Comparison of ENCODE assay signal across 8 cellular contexts in the genomic region with DNA sequence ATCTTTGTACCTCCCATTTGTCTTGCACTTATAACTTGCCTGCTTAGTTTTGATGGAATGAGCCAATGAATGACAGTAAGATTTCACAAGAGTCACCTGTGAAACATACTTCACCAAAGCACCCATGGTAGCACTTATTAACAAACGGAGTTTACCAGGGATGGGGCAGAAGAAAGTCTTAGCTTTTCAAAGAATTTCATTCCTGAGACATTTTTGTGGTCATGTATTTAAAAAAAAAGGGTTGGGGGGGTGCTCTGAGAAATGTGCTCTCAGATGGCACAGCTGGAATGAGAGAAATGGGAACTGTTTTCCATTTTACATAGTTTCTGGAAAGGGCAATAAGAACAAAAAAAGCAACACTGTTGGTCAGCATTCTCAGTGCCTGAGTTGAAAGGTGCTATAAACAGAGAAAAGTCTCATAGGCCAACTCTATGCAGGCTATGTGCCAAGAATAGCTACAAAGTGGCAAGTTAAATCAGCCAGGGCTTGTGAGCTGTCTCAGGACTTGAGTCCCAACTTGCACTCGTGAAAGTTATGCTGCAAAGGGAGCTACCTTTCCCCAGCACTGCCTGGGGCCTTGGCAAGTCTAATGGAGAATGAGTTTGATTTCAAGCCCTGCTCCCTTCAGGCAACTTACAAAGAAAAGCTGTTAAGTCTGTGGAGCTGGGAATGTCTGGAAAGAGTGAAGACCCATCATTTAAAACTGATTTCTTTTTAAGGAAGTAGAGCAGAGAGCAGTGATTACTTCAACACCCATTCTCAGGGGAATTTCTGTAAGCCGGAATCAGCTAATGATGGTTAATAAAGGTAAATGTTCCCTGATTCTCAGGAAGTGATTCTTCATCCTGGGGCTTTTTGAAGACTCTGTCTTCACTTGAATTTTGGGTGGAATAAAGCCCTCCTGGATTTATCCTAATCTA.
DNase-seq lines count a peak whose midpoint lies in the region; ATAC-seq and TF ChIP-seq lines count a peak whose summit lies in the region.

No MANE protein-coding gene starts in this region.

- TF ChIP-seq POLR2A in vagina (IDR thresholded peaks at IDR 0.05) (no peak), ovary (IDR thresholded peaks at IDR 0.05) (no peak)

- H3K27ac ChIP-seq in ACC112 (ENCODE audit: low read depth, low read length) (peak overlapping the region; percentile 75), heart right ventricle (peak overlapping the region in 9 of 10 donors; percentile 16 to 77 (median 66)), vagina (peak overlapping the region; percentile 49), ovary (peak overlapping the region in 1 of 2 donors; percentile 28)

- TF ChIP-seq CTCF in heart right ventricle (IDR thresholded peaks at IDR 0.05) (no peak), vagina (IDR thresholded peaks at IDR 0.05) (no peak), ovary (IDR thresholded peaks at IDR 0.05) (no peak)

- H3K4me1 ChIP-seq in ACC112 (ENCODE audit: control insufficient read depth, insufficient read depth, low read length, unreplicated experiment) = peaks cover 37% of the 10 kb centered on the region
- H3K4me1 ChIP-seq in heart right ventricle = peaks cover 14 to 93% (median 68%) of the 10 kb centered on the region in 9 donors
- peaks cover 30% of the 10 kb centered on the region for H3K4me1 ChIP-seq in vagina
- peaks cover 6% of the 10 kb centered on the region for H3K4me1 ChIP-seq in ovary (ENCODE audit: insufficient read depth)

- no peaks in the 10 kb centered on the region for H3K27me3 Mint-ChIP-seq in activated T-cell treated with anti-CD3 and anti-CD28 coated beads, Interleukin-2, amount 50 U/mL, for 72 hours (ENCODE audit: low read depth)

- intact Hi-C loops in heart right ventricle (cut with DNase I) (loop anchor here in 2 of 10 donors (2.0 to 10.0 kb wide), 2 partner anchors 40 to 164 kb away; no protein-coding TSS in a partner anchor), vagina (cut with DNase I) (no loop called here), ovary (cut with DNase I) (no loop called here)

- no peak overlapping the region for H3K27ac Mint-ChIP-seq in activated T-cell treated with anti-CD3 and anti-CD28 coated beads, Interleukin-2, amount 50 U/mL, for 72 hours

- no peaks in the 10 kb centered on the region for H3K36me3 Mint-ChIP-seq in activated T-cell treated with anti-CD3 and anti-CD28 coated beads, Interleukin-2, amount 50 U/mL, for 72 hours (ENCODE audit: insufficient read depth in 2 of 2)

- no peaks in the 10 kb centered on the region for H3K36me3 ChIP-seq in ACC112 (ENCODE audit: insufficient read depth, low read length)
- no peaks in the 10 kb centered on the region for H3K36me3 ChIP-seq in heart right ventricle
- no peaks in the 10 kb centered on the region for H3K36me3 ChIP-seq in vagina
- H3K36me3 ChIP-seq in ovary = no peaks in the 10 kb centered on the region

- peak; percentile 65 for DNase-seq in NAMALWA (ENCODE audit: low spot score)
- peak in 1 of 2 donors; percentile 58 for DNase-seq in heart right ventricle
- no peak for DNase-seq in vagina (ENCODE audit: extremely low spot score in 2 of 2)
- no peak for DNase-seq in ovary
- DNase-seq in NCI-H524 (lab: John Stamatoyannopoulos, UW) = no peak
- no peak for DNase-seq in activated T-cell treated with anti-CD3 and anti-CD28 coated beads, Interleukin-2, amount 50 U/mL, for 72 hours

- peak overlapping the region; percentile 60 for H2AFZ ChIP-seq in ACC112 (ENCODE audit: low read length, unreplicated experiment)

- H3K4me3 ChIP-seq in ACC112 (ENCODE audit: low read depth, low read length) (peak overlapping the region; percentile 74), heart right ventricle (peak overlapping the region in 2 of 10 donors; percentile 28 to 30), vagina (no peak overlapping the region), ovary (no peak overlapping the region)

- no peak overlapping the region for H3K4me3 Mint-ChIP-seq in activated T-cell treated with anti-CD3 and anti-CD28 coated beads, Interleukin-2, amount 50 U/mL, for 72 hours

- H3K27me3 ChIP-seq in ACC112 (ENCODE audit: insufficient read depth, low read length) (no peaks in the 10 kb centered on the region), heart right ventricle (no peaks in the 10 kb centered on the region), vagina (no peaks in the 10 kb centered on the region), ovary (no peaks in the 10 kb centered on the region)

- H3K9me3 Mint-ChIP-seq in activated T-cell treated with anti-CD3 and anti-CD28 coated beads, Interleukin-2, amount 50 U/mL, for 72 hours = no peaks in the 10 kb centered on the region

- H3K9me3 ChIP-seq in heart right ventricle = no peaks in the 10 kb centered on the region
- H3K9me3 ChIP-seq in vagina = no peaks in the 10 kb centered on the region
- H3K9me3 ChIP-seq in ovary = no peaks in the 10 kb centered on the region

- no peak for TF ChIP-seq EP300 in ovary (IDR thresholded peaks at IDR 0.05)

- H3K4me1 Mint-ChIP-seq in activated T-cell treated with anti-CD3 and anti-CD28 coated beads, Interleukin-2, amount 50 U/mL, for 72 hours (ENCODE audit: low read depth) = no peaks in the 10 kb centered on the region

- H3K79me2 ChIP-seq in ACC112 (ENCODE audit: control insufficient read depth, insufficient read depth, low read length, unreplicated experiment) = no peaks in the 10 kb centered on the region

- 35 to 40% methylated on average over 3 of the region's 3 CpGs for WGBS in heart right ventricle, 2 donors
- 47 to 57% (median 53%) methylated on average over 3 of the region's 3 CpGs for WGBS in ovary, 3 donors

- ATAC-seq in GM21447 (IDR thresholded peaks at IDR 0.05; ENCODE audit: unreplicated experiment) (peak; percentile 81), heart right ventricle (peak; percentile 51 to 84 (median 79))
- ATAC-seq in activated T-cell treated with anti-CD3 and anti-CD28 coated beads, Interleukin-2, amount 50 U/mL, for 72 hours (replicated peaks in 1 of 2) = no peak

Comparison
In these comparisons a context has a peak if more than half of its experiments do, and no peak if none do; other contexts are left out.
1. ATAC-seq: peak in GM21447 (single experiment) and heart right ventricle (8 of 8); none in activated T-cell treated with anti-CD3 and anti-CD28 coated beads, Interleukin-2, amount 50 U/mL, for 72 hours (0 of 2).